Comparison of ENCODE assay signal across 9 cellular contexts in the genomic region with DNA sequence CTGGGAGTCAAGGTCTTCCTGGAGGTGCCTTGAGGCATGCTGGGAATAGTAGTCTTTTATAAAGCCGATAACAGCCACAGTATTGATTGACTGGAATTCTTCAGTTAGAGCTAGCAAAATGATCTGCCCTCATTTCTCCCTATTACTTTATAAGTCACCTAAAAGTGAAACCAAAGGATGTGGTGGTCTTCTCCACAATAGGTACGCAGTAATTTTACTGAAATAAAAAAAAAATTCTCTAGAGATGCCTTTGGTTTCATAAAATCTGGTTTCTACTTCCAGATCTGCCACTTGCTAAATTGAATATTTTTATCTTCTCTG. TPM values are rescaled to one million over a fixed set of nuclear protein-coding genes. Genes with fewer than 3 reads are reported as not detected.
A peak's percentile ranks its signal among the peaks of the same experiment; 100 is the strongest.
DNase-seq lines count a peak whose midpoint lies in the region; ATAC-seq and TF ChIP-seq lines count a peak whose summit lies in the region.
"Had no signal": no experiment of that assay in that cellular context is flagged by ENCODE, and none has a peak within 500 bp of the region (broad histone marks: within the 10 kb centered on the region; RNA-seq: fewer than 3 reads in every experiment).

No MANE protein-coding gene starts in this region.

- H3K27ac Mint-ChIP-seq in T-cell, result peak overlapping the region; percentile 99 to 100

- peaks cover 22 to 30% (median 30%) of the 10 kb centered on the region in 3 donors for H3K4me1 Mint-ChIP-seq in T-cell

- peaks cover 13 to 16% of the 10 kb centered on the region in 2 donors for H3K4me1 ChIP-seq in gastrocnemius medialis

- in situ Hi-C loops in gastrocnemius medialis (cut with MboI; ENCODE audit: low sequenced_read_pairs in 4 of 4), result no loop called here

- intact Hi-C loops in gastrocnemius medialis (cut with DNase I; ENCODE audit: low total_unique reads), result loop anchor here (1.0 kb wide), 4 partner anchors 51 to 926 kb away; a partner anchor contains a TSS
- intact Hi-C loops in head of caudate nucleus (cut with DNase I), result loop anchor here (1.0 to 5.0 kb wide), 2 partner anchors 109 to 215 kb away; a partner anchor contains a TSS

- no peak for TF ChIP-seq POLR2A in gastrocnemius medialis (IDR thresholded peaks at IDR 0.05)

- POLR2A ChIA-PET in T-cell (lab: Charles Lee), result no interaction called here

- H3K36me3 Mint-ChIP-seq in T-cell, result peaks cover 7% of the 10 kb centered on the region

- H3K27ac ChIP-seq in gastrocnemius medialis, result peak overlapping the region; percentile 93 to 99 (median 96)

- CTCF ChIA-PET in T-cell (lab: Charles Lee), result interaction anchor here (0.7 to 2.9 kb wide), 2 partner anchors 107 to 229 kb away, joined by 3 to 12 read pairs; a partner anchor contains a TSS

- DNase-seq in GM12865 (ENCODE audit: low read depth) (no peak), T-cell (no peak), fibroblast of mammary gland (ENCODE audit: low read depth) (no peak), gastrocnemius medialis (no peak), C1 segment of cervical spinal cord (lab: John Stamatoyannopoulos, UW) (no peak), head of caudate nucleus (no peak)

- peak overlapping the region; percentile 94 for H3K4me3 ChIP-seq in GM12865 (ENCODE audit: low read depth, low read length)
- peak overlapping the region; percentile 99 for H3K4me3 ChIP-seq in fibroblast of mammary gland (ENCODE audit: control insufficient read depth, low read depth, low read length)
- H3K4me3 ChIP-seq in gastrocnemius medialis, result peak overlapping the region; percentile 76 to 89 (median 86)

- H3K27me3 Mint-ChIP-seq in T-cell, result peaks cover 0 to 2% of the 10 kb centered on the region in 2 donors

- H3K9me3 Mint-ChIP-seq in T-cell, result peaks cover 0 to 6% (median 0%) of the 10 kb centered on the region in 3 donors

- H3K4me3 Mint-ChIP-seq in T-cell, result peak overlapping the region; percentile 87 to 99 (median 97)

- H3K27me3 ChIP-seq in gastrocnemius medialis, result no peaks in the 10 kb centered on the region

- no peak for ATAC-seq in T-cell (replicated peaks in 1 of 4)
- ATAC-seq in gastrocnemius medialis, result no peak
- ATAC-seq in GM19452 (IDR thresholded peaks at IDR 0.05; ENCODE audit: unreplicated experiment), result no peak
- no peak for ATAC-seq in HG02571 (IDR thresholded peaks at IDR 0.05; ENCODE audit: unreplicated experiment)

- H3K9me3 ChIP-seq in gastrocnemius medialis, result peaks cover 0 to 9% (median 0%) of the 10 kb centered on the region in 3 donors

- no peaks in the 10 kb centered on the region for H3K36me3 ChIP-seq in gastrocnemius medialis

- TF ChIP-seq CTCF in GM12865 (IDR thresholded peaks at IDR 0.05; ENCODE audit: insufficient read depth, low read depth, low read length, missing control alignments), result no peak
- TF ChIP-seq CTCF in fibroblast of mammary gland (conservative IDR thresholded peaks at IDR 0.05; ENCODE audit: control insufficient read depth, insufficient read depth, low read depth, low read length), result no peak
- TF ChIP-seq CTCF in gastrocnemius medialis (IDR thresholded peaks at IDR 0.05 in 4 of 5, conservative IDR thresholded peaks at IDR 0.05 in 1 of 5), result no peak

RNA-seq across cellular contexts. Expression of a gene that starts 0.5 kb away (rescaled TPM):
- total RNA-seq in T-cell, result 10 to 100 TPM in 4 of 5 donors, 1 to 10 TPM in 1; 5.6 to 13.3 (median 12.2) TPM
- 10 to 100 TPM in 2 of 4 donors, 1 to 10 TPM in 2; 7.6 to 27.0 (median 9.5) TPM for total RNA-seq in gastrocnemius medialis

RNA-seq across cellular contexts. Expression of a gene that starts 51.0 kb away (rescaled TPM):
- 10 to 100 TPM; 11.5 to 17.2 (median 14.5) TPM for total RNA-seq in T-cell
- 10 to 100 TPM; 18.8 to 34.8 (median 27.2) TPM for total RNA-seq in gastrocnemius medialis

RNA-seq across cellular contexts. Expression of a gene that starts 55.4 kb away (rescaled TPM):
- total RNA-seq in T-cell (not detected), gastrocnemius medialis (not detected)
- total RNA-seq: urinary bladder had no signal
